1 cellular context compared by ENCODE assay signal in genomic region chr1:31433396-31433930, GRCh38.
A peak's percentile ranks its signal among the peaks of the same experiment; 100 is the strongest.
TF ChIP-seq lines count a peak whose summit lies in the region.

No MANE protein-coding gene starts in this region.

TF ChIP-seq in HepG2, 621 proteins besides CTCF, POLR2A, EP300 and RAD21 (continued from another document):
- TF ChIP-seq ZNF567 (CRISPR knock-in tag; IDR thresholded peaks at IDR 0.05; ENCODE audit: borderline replicate concordance) = no peak
- TF ChIP-seq MEF2D (CRISPR knock-in tag; IDR thresholded peaks at IDR 0.05) = no peak
- TF ChIP-seq POLR2G (IDR thresholded peaks at IDR 0.05; ENCODE audit: low read depth, low read length) = no peak
- TF ChIP-seq ZNF691 (CRISPR knock-in tag; IDR thresholded peaks at IDR 0.05; ENCODE audit: borderline replicate concordance, low read depth) = no peak
- no peak for TF ChIP-seq ZBTB21 (CRISPR knock-in tag; IDR thresholded peaks at IDR 0.05)
- no peak for TF ChIP-seq ZNF337 (CRISPR knock-in tag; IDR thresholded peaks at IDR 0.05; ENCODE audit: borderline replicate concordance, low read depth)
- TF ChIP-seq PBX2 (CRISPR knock-in tag; IDR thresholded peaks at IDR 0.05) = no peak
- TF ChIP-seq ZBTB20 (CRISPR knock-in tag; IDR thresholded peaks at IDR 0.05; ENCODE audit: borderline replicate concordance, low read depth) = no peak
- 0 out of 2 replicates have a peak, but pooled peaks have one; percentile 4 for TF ChIP-seq KDM5B (CRISPR knock-in tag; IDR thresholded peaks at IDR 0.05; ENCODE audit: borderline replicate concordance)
- TF ChIP-seq KDM1A (CRISPR knock-in tag; IDR thresholded peaks at IDR 0.05) = no peak
- peak; percentile 66 for TF ChIP-seq HNF4A (CRISPR knock-in tag; IDR thresholded peaks at IDR 0.05)
- TF ChIP-seq GTF2F1 (IDR thresholded peaks at IDR 0.05; ENCODE audit: low read length) = no peak
- TF ChIP-seq NFKB2 (CRISPR knock-in tag; IDR thresholded peaks at IDR 0.05; ENCODE audit: borderline replicate concordance) = no peak
- no peak for TF ChIP-seq TFDP1 (CRISPR knock-in tag; IDR thresholded peaks at IDR 0.05; ENCODE audit: borderline replicate concordance)
- no peak for TF ChIP-seq ZNF597 (CRISPR knock-in tag; IDR thresholded peaks at IDR 0.05)
- TF ChIP-seq ZBTB37 (CRISPR knock-in tag; IDR thresholded peaks at IDR 0.05) = no peak
- TF ChIP-seq ZBTB25 (CRISPR knock-in tag; IDR thresholded peaks at IDR 0.05) = no peak
- TF ChIP-seq BCL6 (CRISPR knock-in tag; IDR thresholded peaks at IDR 0.05) = no peak
- TF ChIP-seq NCOR1 (IDR thresholded peaks at IDR 0.05; ENCODE audit: borderline replicate concordance, low read length) = 0 out of 2 replicates have a peak, but pooled peaks have one; percentile 29
- TF ChIP-seq ZNF577 (CRISPR knock-in tag; IDR thresholded peaks at IDR 0.05; ENCODE audit: borderline replicate concordance, low read depth) = no peak
- no peak for TF ChIP-seq MAFK (conservative IDR thresholded peaks at IDR 0.05 in 1 of 2, IDR thresholded peaks at IDR 0.05 in 1 of 2; ENCODE audit: low read length in 2 of 2)
- no peak for TF ChIP-seq NR2C2 (CRISPR knock-in tag; IDR thresholded peaks at IDR 0.05; ENCODE audit: borderline replicate concordance)
- TF ChIP-seq ZSCAN22 (CRISPR knock-in tag; IDR thresholded peaks at IDR 0.05) = no peak
- TF ChIP-seq FOXO4 (CRISPR knock-in tag; conservative IDR thresholded peaks at IDR 0.05) = no peak
- TF ChIP-seq RNF2 (conservative IDR thresholded peaks at IDR 0.05; ENCODE audit: low read depth) = no peak
- TF ChIP-seq TCF7 (IDR thresholded peaks at IDR 0.05; ENCODE audit: low read depth) = no peak
- peak; percentile 54; the same call in 1 of the 2 replicates for TF ChIP-seq NR2F2 (IDR thresholded peaks at IDR 0.05; ENCODE audit: borderline replicate concordance, low read depth)
- TF ChIP-seq ESRRA (CRISPR knock-in tag; IDR thresholded peaks at IDR 0.05; ENCODE audit: low read depth) = peak; percentile 76
- TF ChIP-seq ZFY (CRISPR knock-in tag; IDR thresholded peaks at IDR 0.05) = no peak
- no peak for TF ChIP-seq ZNF770 (CRISPR knock-in tag; IDR thresholded peaks at IDR 0.05)
- TF ChIP-seq TRIM24 (CRISPR knock-in tag; IDR thresholded peaks at IDR 0.05) = no peak
- no peak for TF ChIP-seq CENPX (CRISPR knock-in tag; IDR thresholded peaks at IDR 0.05)
- TF ChIP-seq ZNF724P (CRISPR knock-in tag; IDR thresholded peaks at IDR 0.05; ENCODE audit: borderline replicate concordance) = 0 out of 2 replicates have a peak, but pooled peaks have one; percentile 3
- no peak for TF ChIP-seq RORA (CRISPR knock-in tag; IDR thresholded peaks at IDR 0.05)
- TF ChIP-seq TGIF2 (CRISPR knock-in tag; IDR thresholded peaks at IDR 0.05) = no peak
- TF ChIP-seq ADNP (CRISPR knock-in tag; IDR thresholded peaks at IDR 0.05) = no peak
- TF ChIP-seq ATF7-NPFF (CRISPR knock-in tag; IDR thresholded peaks at IDR 0.05; ENCODE audit: low read depth) = no peak
- no peak for TF ChIP-seq THYN1 (CRISPR knock-in tag; IDR thresholded peaks at IDR 0.05; ENCODE audit: borderline replicate concordance, low read depth)
- TF ChIP-seq SRY (CRISPR knock-in tag; IDR thresholded peaks at IDR 0.05) = no peak
- no peak for TF ChIP-seq NCOA2 (CRISPR knock-in tag; IDR thresholded peaks at IDR 0.05)
- 0 out of 2 replicates have a peak, but pooled peaks have one; percentile 22 for TF ChIP-seq ZNF501 (CRISPR knock-in tag; IDR thresholded peaks at IDR 0.05)
- 0 out of 2 replicates have a peak, but pooled peaks have one; percentile 20 for TF ChIP-seq ZNF557 (CRISPR knock-in tag; IDR thresholded peaks at IDR 0.05)
